8 cellular contexts compared by ENCODE assay signal in the genomic region with DNA sequence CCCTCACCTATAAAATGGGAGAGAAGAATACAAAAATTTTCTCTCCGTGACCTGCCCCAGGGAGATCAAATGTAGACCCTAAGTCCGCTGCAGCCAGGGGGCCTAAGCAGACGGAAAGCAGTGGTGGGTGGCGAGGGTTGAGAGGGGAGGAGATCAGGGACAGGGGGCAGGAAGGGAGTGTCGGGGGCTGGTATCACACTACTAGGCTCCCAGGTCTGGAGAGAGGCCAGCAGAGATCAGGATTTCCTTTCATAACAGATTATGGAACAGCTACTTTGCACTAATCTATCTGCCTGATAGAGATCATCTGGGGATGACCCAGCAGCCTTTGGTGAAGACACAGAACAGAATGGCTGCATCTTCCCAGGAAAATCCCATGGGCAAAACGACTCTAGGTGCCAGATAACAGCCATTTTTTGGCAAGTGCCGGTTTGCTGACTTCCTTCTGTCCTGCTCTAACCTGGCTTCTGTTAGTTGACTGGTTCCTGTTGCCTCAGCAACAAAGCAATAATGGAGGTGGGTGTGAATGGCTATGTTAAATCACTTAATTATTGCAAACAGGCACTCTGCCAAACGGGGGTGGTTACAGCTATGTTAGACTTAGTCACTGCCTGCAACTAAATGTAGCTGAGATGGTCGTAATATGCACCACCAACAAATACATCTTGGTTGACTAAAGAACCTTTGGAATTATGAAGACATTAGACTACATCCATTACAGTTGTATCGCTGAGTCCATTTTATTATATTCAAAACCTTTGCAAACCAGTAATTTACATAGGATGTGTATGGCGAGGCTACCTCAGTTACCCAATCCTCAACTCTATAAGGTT. TPM values are rescaled to one million over a fixed set of nuclear protein-coding genes. Genes with fewer than 3 reads are reported as not detected.
A peak's percentile ranks its signal among the peaks of the same experiment; 100 is the strongest.
DNase-seq lines count a peak whose midpoint lies in the region; ATAC-seq and TF ChIP-seq lines count a peak whose summit lies in the region.

No MANE protein-coding gene starts in this region.

- peak; percentile 41 for DNase-seq in KG1 (lab: John Stamatoyannopoulos, UW)
- peak; percentile 61 for DNase-seq in RKO (ENCODE audit: low spot score)
- DNase-seq in breast epithelium (ENCODE audit: low spot score in 2 of 2) = peak; percentile 52 to 77
- DNase-seq in kidney glomerular epithelial cell (lab: John Stamatoyannopoulos, UW) = peak; percentile 95
- DNase-seq in stimulated activated naive CD8-positive, alpha-beta T cell treated with anti-CD3 and anti-CD28 coated beads, Interleukin-15, Interleukin-2, amounts not matched to agents 100 U/mL and 50 U/mL, for 24 hours = peak; percentile 57
- DNase-seq in midbrain (lab: John Stamatoyannopoulos, UW) = no peak

- TF ChIP-seq POLR2A in breast epithelium (IDR thresholded peaks at IDR 0.05) = no peak

- peak overlapping the region in 10 of 11 experiments; percentile 72 to 96 (median 94); a peak in 20 of 22 replicates for H3K27ac ChIP-seq in BLaER1 treated with 17β-estradiol and CSF1 and Interleukin-3, amounts not matched to agents 10 nM and 100 nM
- H3K27ac ChIP-seq in breast epithelium = peak overlapping the region; percentile 73 to 82

- H3K4me2 ChIP-seq in BLaER1 treated with 17β-estradiol and CSF1 and Interleukin-3, amounts not matched to agents 10 nM and 100 nM = peak overlapping the region; percentile 70 to 96 (median 85)

- peak; percentile 45 for ATAC-seq in stimulated activated naive CD8-positive, alpha-beta T cell treated with anti-CD3 and anti-CD28 coated beads, Interleukin-15, Interleukin-2, amounts not matched to agents 100 U/mL and 50 U/mL, for 24 hours
- ATAC-seq in HG02759 (IDR thresholded peaks at IDR 0.05; ENCODE audit: unreplicated experiment) = no peak

- no peaks in the 10 kb centered on the region for H4K20me1 ChIP-seq in BLaER1 treated with 17β-estradiol and CSF1 and Interleukin-3, amounts not matched to agents 10 nM and 100 nM

- intact Hi-C loops in breast epithelium (cut with DNase I; ENCODE audit: low total_unique reads) = no loop called here

- H3K27me3 ChIP-seq in BLaER1 treated with 17β-estradiol and CSF1 and Interleukin-3, amounts not matched to agents 10 nM and 100 nM = no peaks in the 10 kb centered on the region
- no peaks in the 10 kb centered on the region for H3K27me3 ChIP-seq in breast epithelium

- peaks cover 88 to 100% (median 100%) of the 10 kb centered on the region in 10 experiments for H3K4me1 ChIP-seq in BLaER1 treated with 17β-estradiol and CSF1 and Interleukin-3, amounts not matched to agents 10 nM and 100 nM
- peaks cover 20 to 24% of the 10 kb centered on the region in 2 donors for H3K4me1 ChIP-seq in breast epithelium

- peak overlapping the region in 10 of 11 experiments; percentile 15 to 85 (median 81); a peak in 19 of 22 replicates for H3K9ac ChIP-seq in BLaER1 treated with 17β-estradiol and CSF1 and Interleukin-3, amounts not matched to agents 10 nM and 100 nM

- no peaks in the 10 kb centered on the region for H3K9me3 ChIP-seq in BLaER1 treated with 17β-estradiol and CSF1 and Interleukin-3, amounts not matched to agents 10 nM and 100 nM (replicated peaks in 1 of 11)
- H3K9me3 ChIP-seq in breast epithelium = no peaks in the 10 kb centered on the region

- H3K36me3 ChIP-seq in BLaER1 treated with 17β-estradiol and CSF1 and Interleukin-3, amounts not matched to agents 10 nM and 100 nM = no peaks in the 10 kb centered on the region
- no peaks in the 10 kb centered on the region for H3K36me3 ChIP-seq in breast epithelium

- peak overlapping the region in 5 of 10 experiments; percentile 7 to 56 (median 49); a peak in 8 of 20 replicates for H3K4me3 ChIP-seq in BLaER1 treated with 17β-estradiol and CSF1 and Interleukin-3, amounts not matched to agents 10 nM and 100 nM
- H3K4me3 ChIP-seq in breast epithelium = peak overlapping the region in 1 of 3 donors; percentile 10

- TF ChIP-seq CTCF in breast epithelium (IDR thresholded peaks at IDR 0.05) = no peak

RNA-seq across cellular contexts. Expression of a gene that starts 30.0 kb away (rescaled TPM):
- total RNA-seq in breast epithelium = 1 to 10 TPM in 1 of 3 donors, not detected in 2; 3.6 TPM

RNA-seq across cellular contexts. Expression of a gene that starts 52.9 kb away (rescaled TPM):
- total RNA-seq in breast epithelium = 100 to 1,000 TPM in 2 of 3 donors, 10 to 100 TPM in 1; 40.0 to 226 (median 105) TPM
